ENCODE assay signal across 1 cellular context in genomic region chr7:96076350-96076707, GRCh38.
TF ChIP-seq lines count a peak whose summit lies in the region.

No MANE protein-coding gene starts in this region.

TF ChIP-seq in IMR-90, 13 proteins besides CTCF, POLR2A, EP300 and RAD21 (continued from another document):
- TF ChIP-seq NFE2L2 (IDR thresholded peaks at IDR 0.05; ENCODE audit: low read depth, low read length) = no peak
- TF ChIP-seq SMC3 (IDR thresholded peaks at IDR 0.05; ENCODE audit: low read depth, low read length) = no peak
- no peak for TF ChIP-seq BHLHE40 (IDR thresholded peaks at IDR 0.05; ENCODE audit: low read depth, low read length)
- no peak for TF ChIP-seq FOS (IDR thresholded peaks at IDR 0.05; ENCODE audit: low read depth, low read length)
